ENCODE assay signal across 34 cellular contexts in genomic region chr1:5526385-5526750, GRCh38.
"Had no signal": no experiment of that assay in that cellular context is flagged by ENCODE, and none has a peak within 500 bp of the region (broad histone marks: within the 10 kb centered on the region; RNA-seq: fewer than 3 reads in every experiment).

No MANE protein-coding gene starts in this region.

- H3K4me1 ChIP-seq: SJSA1 had no signal

- H3K27ac Mint-ChIP-seq: activated B cell treated with CpG ODN at 0.5 μM for 24 hours; activated CD4-positive, alpha-beta memory T cell treated with anti-CD3 and anti-CD28 coated beads for 36 hours; activated naive CD4-positive, alpha-beta T cell treated with anti-CD3 and anti-CD28 coated beads for 36 hours; activated naive CD8-positive, alpha-beta T cell; activated naive CD8-positive, alpha-beta T cell treated with anti-CD3 and anti-CD28 coated beads, Interleukin-2, amount 50 U/mL, for 24 hours; activated T-helper 1 cell treated with anti-CD3 and anti-CD28 coated beads, Interleukin-12 subunit alpha, Interleukin-12 subunit beta, Interleukin-2, Interleukin-4 antibody, amounts not matched to agents 30 ng/mL and 10 ng/mL and 1 ng/mL, durations not matched to agents 14 hours and 24 hours and 36 hours; T-helper 1 cell treated with Interleukin-12 subunit alpha and Interleukin-12 subunit beta and Interleukin-4 antibody, amounts not matched to agents 30 μg/mL and 1 μg/mL, for 36 hours; T-helper 2 cell treated with Interferon-gamma antibody and Interleukin-4, amounts not matched to agents 5 μg/mL and 100 μg/mL, for 36 hours had no signal

- H3K4me1 Mint-ChIP-seq: activated B cell treated with CpG ODN at 0.5 μM for 24 hours had no signal

- H3K9me3 Mint-ChIP-seq: activated T-helper 1 cell treated with anti-CD3 and anti-CD28 coated beads, Interleukin-12 subunit alpha, Interleukin-12 subunit beta, Interleukin-2, Interleukin-4 antibody, amounts not matched to agents 30 ng/mL and 10 ng/mL and 1 ng/mL, durations not matched to agents 14 hours and 24 hours and 36 hours; T-helper 1 cell treated with Interleukin-12 subunit alpha and Interleukin-12 subunit beta and Interleukin-4 antibody, amounts not matched to agents 30 μg/mL and 1 μg/mL, for 36 hours; T-helper 2 cell treated with Interferon-gamma antibody and Interleukin-4, amounts not matched to agents 5 μg/mL and 100 μg/mL, for 36 hours had no signal

- H3K9me3 ChIP-seq: SJSA1, SK-N-SH had no signal

- ATAC-seq: activated naive CD8-positive, alpha-beta T cell treated with anti-CD3 and anti-CD28 coated beads, Interleukin-2, amount 50 U/mL, for 24 hours; activated T-cell treated with anti-CD3 and anti-CD28 coated beads, Interleukin-2, amount 50 U/mL, for 4 hours; Panc1 had no signal

- H3K4me3 Mint-ChIP-seq: activated B cell treated with CpG ODN at 0.5 μM for 24 hours; activated CD4-positive, alpha-beta memory T cell treated with anti-CD3 and anti-CD28 coated beads for 36 hours; activated naive CD4-positive, alpha-beta T cell treated with anti-CD3 and anti-CD28 coated beads for 36 hours; activated naive CD8-positive, alpha-beta T cell; activated naive CD8-positive, alpha-beta T cell treated with anti-CD3 and anti-CD28 coated beads, Interleukin-2, amount 50 U/mL, for 24 hours; activated T-cell treated with anti-CD3 and anti-CD28 coated beads, Interleukin-2, amount 50 U/mL, for 4 hours; activated T-helper 1 cell treated with anti-CD3 and anti-CD28 coated beads, Interleukin-12 subunit alpha, Interleukin-12 subunit beta, Interleukin-2, Interleukin-4 antibody, amounts not matched to agents 30 ng/mL and 10 ng/mL and 1 ng/mL, durations not matched to agents 14 hours and 24 hours and 36 hours; T-helper 1 cell treated with Interleukin-12 subunit alpha and Interleukin-12 subunit beta and Interleukin-4 antibody, amounts not matched to agents 30 μg/mL and 1 μg/mL, for 36 hours; T-helper 2 cell treated with Interferon-gamma antibody and Interleukin-4, amounts not matched to agents 5 μg/mL and 100 μg/mL, for 36 hours had no signal

- H3K9ac ChIP-seq: SK-N-SH had no signal

- H3K36me3 ChIP-seq: SJSA1 had no signal

- H3K4me2 ChIP-seq: SK-N-SH had no signal

- H3K36me3 Mint-ChIP-seq: activated CD4-positive, alpha-beta memory T cell treated with anti-CD3 and anti-CD28 coated beads for 36 hours; activated naive CD8-positive, alpha-beta T cell; brain had no signal

- H3K27me3 ChIP-seq: SJSA1 had no signal

- H3K4me3 ChIP-seq: SJSA1 had no signal

- DNase-seq: activated B cell treated with CpG ODN at 0.5 μM for 24 hours; activated CD4-positive, alpha-beta memory T cell treated with anti-CD3 and anti-CD28 coated beads for 36 hours; activated CD4-positive, alpha-beta T cell treated with anti-CD3 and anti-CD28 coated beads for 4 hours; activated CD4-positive, alpha-beta T cell treated with anti-CD3 and anti-CD28 coated beads, Interleukin-2, amount 50 U/mL, for 1 hour; activated CD4-positive, CD25-positive, alpha-beta regulatory T cell treated with anti-CD3 and anti-CD28 coated beads, Interleukin-2, amount 50 U/mL, for 72 hours; activated CD8-positive, alpha-beta memory T cell treated with anti-CD3 and anti-CD28 coated beads, Interleukin-2, amount 50 U/mL, for 4 hours; activated gamma-delta T cell treated with Interleukin-2 at 50 U/mL for 16 hours; activated naive CD4-positive, alpha-beta T cell treated with anti-CD3 and anti-CD28 coated beads for 36 hours; activated naive CD8-positive, alpha-beta T cell treated with anti-CD3 and anti-CD28 coated beads, Interleukin-2, amount 50 U/mL, for 24 hours; activated T-cell treated with anti-CD3 and anti-CD28 coated beads for 4 hours; activated T-cell treated with anti-CD3 and anti-CD28 coated beads, Interleukin-2, amount 50 U/mL, for 4 hours; anterior cingulate cortex; caudate nucleus; cerebellar nuclear complex; NCI-H1105; NCI-H1417 treated with DMSO at 0.1 percent for 48 hours; NCI-H187 treated with DMSO at 0.1 percent for 48 hours; NCI-H2081; NCI-H2171 treated with DMSO at 0.1 percent for 48 hours; NCI-H2227 treated with DMSO at 0.1 percent for 48 hours; NCI-H446; NCI-H510A treated with DMSO at 0.1 percent for 48 hours; NCI-H69; NCI-H82; SHP77 treated with DMSO at 0.1 percent for 48 hours; SK-N-SH had no signal

- H3K27ac ChIP-seq: SJSA1, VCaP had no signal
